11 cellular contexts compared by ENCODE assay signal in genomic region chr7:77831953-77832352, GRCh38.
"Had no signal": no experiment of that assay in that cellular context is flagged by ENCODE, and none has a peak within 500 bp of the region (broad histone marks: within the 10 kb centered on the region; RNA-seq: fewer than 3 reads in every experiment).

No MANE protein-coding gene starts in this region.

- H3K4me3 ChIP-seq: body of pancreas, lower lobe of right lung, right atrium auricular region, skin epidermis, thyroid gland had no signal

- H3K4me3 Mint-ChIP-seq: central memory CD8-positive, alpha-beta T cell had no signal

- H3K27ac ChIP-seq: body of pancreas, lower lobe of right lung, neutrophil, right atrium auricular region, skin epidermis, thyroid gland had no signal

- H3K9me3 ChIP-seq: body of pancreas, lower lobe of right lung, neutrophil, right atrium auricular region, thyroid gland had no signal

- H3K27me3 Mint-ChIP-seq: central memory CD8-positive, alpha-beta T cell; naive thymus-derived CD8-positive, alpha-beta T cell had no signal

- H3K27me3 ChIP-seq: body of pancreas, neutrophil, right atrium auricular region, thyroid gland had no signal

- H3K36me3 ChIP-seq: lower lobe of right lung, neutrophil, right atrium auricular region, thyroid gland had no signal

- DNase-seq: amniotic stem cell; body of pancreas; cortex of kidney; effector CD8-positive, alpha-beta T cell; lower lobe of right lung; naive thymus-derived CD8-positive, alpha-beta T cell; thyroid gland had no signal

- H3K9me3 Mint-ChIP-seq: central memory CD8-positive, alpha-beta T cell had no signal

- ATAC-seq: body of pancreas; lower lobe of right lung; naive thymus-derived CD8-positive, alpha-beta T cell had no signal

- H3K4me1 ChIP-seq: thyroid gland had no signal
